Comparison of ENCODE assay signal across 1 cellular context in the genomic region with DNA sequence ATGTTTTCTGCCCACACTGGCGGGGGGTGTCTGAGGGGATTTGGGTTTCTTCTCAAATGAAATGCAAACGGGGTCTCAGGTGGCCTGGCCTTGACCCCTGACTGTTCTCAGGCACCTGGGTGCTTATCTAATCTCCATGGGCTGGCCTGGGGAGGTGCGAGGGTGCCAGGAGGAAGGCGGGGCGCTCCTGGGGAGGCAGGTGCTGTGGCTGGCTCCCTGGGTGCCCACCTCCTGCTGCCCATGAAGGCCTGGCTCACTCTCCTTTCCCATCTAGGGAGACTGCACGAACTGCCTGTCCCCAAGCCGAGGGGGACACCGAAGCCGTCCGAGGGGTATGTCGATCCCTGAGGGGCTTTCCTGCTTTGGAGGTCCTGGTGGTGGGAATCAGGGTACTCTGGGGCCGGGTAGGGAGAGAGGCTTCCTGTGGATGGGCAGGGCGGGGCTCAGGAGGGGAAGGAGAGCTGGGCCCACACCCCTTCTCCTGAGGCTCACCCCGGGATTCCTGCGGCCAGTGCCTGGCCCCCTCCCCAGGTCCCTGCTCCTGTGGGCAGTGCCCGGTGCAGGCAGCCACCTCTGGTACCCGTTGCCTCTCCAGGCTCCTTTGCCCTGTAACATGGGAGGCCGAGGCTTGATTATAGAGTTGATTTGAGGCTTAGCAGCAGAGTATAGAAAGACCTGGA.
TF ChIP-seq lines count a peak whose summit lies in the region.

No MANE protein-coding gene starts in this region.

TF ChIP-seq in IMR-90, 13 proteins besides CTCF, POLR2A, EP300 and RAD21 (continued from another document):
- TF ChIP-seq, protein P1, sequence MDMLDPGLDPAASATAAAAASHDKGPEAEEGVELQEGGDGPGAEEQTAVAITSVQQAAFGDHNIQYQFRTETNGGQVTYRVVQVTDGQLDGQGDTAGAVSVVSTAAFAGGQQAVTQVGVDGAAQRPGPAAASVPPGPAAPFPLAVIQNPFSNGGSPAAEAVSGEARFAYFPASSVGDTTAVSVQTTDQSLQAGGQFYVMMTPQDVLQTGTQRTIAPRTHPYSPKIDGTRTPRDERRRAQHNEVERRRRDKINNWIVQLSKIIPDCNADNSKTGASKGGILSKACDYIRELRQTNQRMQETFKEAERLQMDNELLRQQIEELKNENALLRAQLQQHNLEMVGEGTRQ (IDR thresholded peaks at IDR 0.05; ENCODE audit: low read depth, low read length), result no peak
- TF ChIP-seq CHD1 (IDR thresholded peaks at IDR 0.05; ENCODE audit: low read depth, low read length) (no peak), MXI1 (IDR thresholded peaks at IDR 0.05; ENCODE audit: borderline replicate concordance, low read depth, low read length) (no peak), FOS (IDR thresholded peaks at IDR 0.05; ENCODE audit: low read depth, low read length) (no peak), NFE2L2 (IDR thresholded peaks at IDR 0.05; ENCODE audit: low read depth, low read length) (no peak), MAZ (IDR thresholded peaks at IDR 0.05; ENCODE audit: borderline replicate concordance, low read depth, low read length) (no peak), RFX5 (IDR thresholded peaks at IDR 0.05; ENCODE audit: low read depth, low read length) (no peak), BHLHE40 (IDR thresholded peaks at IDR 0.05; ENCODE audit: low read depth, low read length) (no peak), CEBPB (IDR thresholded peaks at IDR 0.05; ENCODE audit: low read depth, low read length) (no peak), RCOR1 (IDR thresholded peaks at IDR 0.05; ENCODE audit: insufficient replicate concordance, low read length) (no peak)
- TF ChIP-seq, protein P2, sequence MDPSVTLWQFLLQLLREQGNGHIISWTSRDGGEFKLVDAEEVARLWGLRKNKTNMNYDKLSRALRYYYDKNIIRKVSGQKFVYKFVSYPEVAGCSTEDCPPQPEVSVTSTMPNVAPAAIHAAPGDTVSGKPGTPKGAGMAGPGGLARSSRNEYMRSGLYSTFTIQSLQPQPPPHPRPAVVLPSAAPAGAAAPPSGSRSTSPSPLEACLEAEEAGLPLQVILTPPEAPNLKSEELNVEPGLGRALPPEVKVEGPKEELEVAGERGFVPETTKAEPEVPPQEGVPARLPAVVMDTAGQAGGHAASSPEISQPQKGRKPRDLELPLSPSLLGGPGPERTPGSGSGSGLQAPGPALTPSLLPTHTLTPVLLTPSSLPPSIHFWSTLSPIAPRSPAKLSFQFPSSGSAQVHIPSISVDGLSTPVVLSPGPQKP (IDR thresholded peaks at IDR 0.05; ENCODE audit: borderline replicate concordance, low read depth, low read length), result no peak
TF ChIP-seq in IMR-90: peak in this region for 0.
